In the genomic region with DNA sequence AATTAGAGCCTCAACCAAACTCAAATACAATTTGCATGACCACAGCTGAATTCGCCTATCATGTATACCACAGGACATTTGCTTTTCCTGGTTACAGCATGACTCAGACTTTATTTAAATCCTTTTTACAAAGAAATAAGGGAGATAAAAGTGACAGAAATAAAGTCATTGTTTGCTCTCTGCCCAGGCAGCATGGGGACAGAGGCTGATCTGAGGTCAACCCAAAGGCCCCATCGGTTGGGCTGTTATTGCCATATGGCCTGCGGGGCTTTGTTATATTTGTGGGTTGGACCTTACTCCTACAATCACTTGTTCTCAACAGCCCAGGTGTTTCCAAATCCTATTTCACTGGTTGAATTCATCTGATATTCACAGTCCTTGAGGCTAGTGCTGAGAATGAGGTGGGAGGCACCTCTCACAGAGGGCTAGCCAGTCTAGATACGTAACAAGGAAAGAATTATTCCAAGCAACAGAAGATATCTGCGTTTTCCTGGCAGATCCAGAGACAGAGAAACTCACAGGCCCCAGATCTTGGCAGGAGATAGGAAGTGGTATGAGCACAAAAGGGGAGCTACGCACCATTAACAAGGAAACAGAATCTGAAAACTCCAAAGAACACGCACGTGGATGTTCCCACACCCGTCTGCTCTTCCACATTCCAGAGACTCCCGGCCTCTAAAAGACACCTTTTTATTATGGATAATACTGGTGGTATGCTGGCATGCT, we compare ENCODE assay signal across 11 cellular contexts.
A peak's percentile ranks its signal among the peaks of the same experiment; 100 is the strongest.
DNase-seq lines count a peak whose midpoint lies in the region; ATAC-seq, FAIRE-seq and TF ChIP-seq lines count a peak whose summit lies in the region.
"Had no signal": no experiment of that assay in that cellular context is flagged by ENCODE, and none has a peak within 500 bp of the region (broad histone marks: within the 10 kb centered on the region; RNA-seq: fewer than 3 reads in every experiment).

No MANE protein-coding gene starts in this region.

- no peaks in the 10 kb centered on the region; the same call in 1 of the 2 replicates for H3K23me2 ChIP-seq in H1 (ENCODE audit: low read depth, low read length)

- H4K91ac ChIP-seq in H1 (replicated peaks; ENCODE audit: insufficient read length, low read length), result no peak overlapping the region
- no peak overlapping the region for H4K91ac ChIP-seq in mesenchymal stem cell (ENCODE audit: low read length)

- TF ChIP-seq POLR2A in H1 (IDR thresholded peaks at IDR 0.05; ENCODE audit: control extremely low read depth in 1 of 2, low read depth in 2 of 2, low read length in 2 of 2), result no peak
- no peak for TF ChIP-seq POLR2A in thyroid gland (IDR thresholded peaks at IDR 0.05)

- no peaks in the 10 kb centered on the region for H3K36me3 ChIP-seq in H1 (ENCODE audit: control insufficient read depth in 2 of 4, insufficient read depth in 4 of 4, low read length in 3 of 4)
- H3K36me3 ChIP-seq in mesenchymal stem cell (ENCODE audit: control insufficient read depth in 1 of 2, insufficient read depth in 2 of 2, low read depth in 1 of 2, low read length in 2 of 2), result peaks cover 0 to 11% of the 10 kb centered on the region in 2 experiments
- no peaks in the 10 kb centered on the region for H3K36me3 ChIP-seq in thyroid gland

- CTCF ChIA-PET in H1 (lab: Charles Lee; ENCODE audit: partially characterized antibody), result interaction anchor here (0.6 to 4.3 kb wide), 12 partner anchors 10 to 192 kb away, joined by 3 to 23 read pairs (median 3); no protein-coding TSS in a partner anchor

- H2BK12ac ChIP-seq in H1 (ENCODE audit: low read depth, low read length) (peak overlapping the region; percentile 2; the same call in 1 of the 2 replicates), mesenchymal stem cell (ENCODE audit: low read length in 2 of 2) (peak overlapping the region in 1 of 2 experiments; percentile 23)

- 0 out of 2 replicates have a peak overlapping the region, but pooled peaks have one; percentile 0 for H2BK5ac ChIP-seq in H1 (ENCODE audit: low read depth, low read length)
- H2BK5ac ChIP-seq in mesenchymal stem cell (ENCODE audit: low read depth, low read length, poor library complexity, severe bottlenecking), result no peak overlapping the region

- peak overlapping the region; percentile 32 for H4K5ac ChIP-seq in H1 (ENCODE audit: insufficient read length, low read depth, low read length)

- 63% methylated on average over 10 of the region's 10 CpGs; no CpG with 5 or more reads in 1 of the 2 experiments for WGBS in H1 (ENCODE audit: extremely low coverage in 1 of 2, insufficient coverage in 1 of 2, insufficient read length in 1 of 2, insufficient replicate concordance in 2 of 2, low coverage in 1 of 2, low lambda C conversion rate in 2 of 2, missing lambda C conversion rate in 1 of 2), 2 experiments
- WGBS in mesenchymal stem cell, result 84% methylated on average over 7 of the region's 10 CpGs
- 61 to 79% methylated on average over 10 of the region's 10 CpGs for WGBS in thyroid gland, 2 donors

- no peak for FAIRE-seq in H1 (lab: Jason Lieb, UNC)

- H3K14ac ChIP-seq in H1 (ENCODE audit: insufficient read length), result no peak overlapping the region
- H3K14ac ChIP-seq in mesenchymal stem cell (ENCODE audit: low read length in 2 of 2), result no peak overlapping the region

- H3K4ac ChIP-seq in H1 (replicated peaks; ENCODE audit: insufficient read length, low read depth, low read length) (no peak overlapping the region), mesenchymal stem cell (ENCODE audit: low read depth in 1 of 2, low read length in 2 of 2) (no peak overlapping the region)

- H3K4me3 ChIP-seq in H1 (ENCODE audit: extremely low read depth in 1 of 4, insufficient read depth in 2 of 4, low read depth in 3 of 4, low read length in 4 of 4) (no peak overlapping the region), mesenchymal stem cell (ENCODE audit: insufficient read depth in 1 of 2, low read depth in 1 of 2, low read length in 2 of 2) (no peak overlapping the region), thyroid gland (replicated peaks in 1 of 3) (no peak overlapping the region)

- no peak overlapping the region for H2BK120ac ChIP-seq in H1 (replicated peaks; ENCODE audit: low read depth, low read length)
- H2BK120ac ChIP-seq in mesenchymal stem cell (ENCODE audit: low read depth, low read length), result no peak overlapping the region

- ATAC-seq in GM18861 (IDR thresholded peaks at IDR 0.05; ENCODE audit: unreplicated experiment), result no peak
- no peak for ATAC-seq in GM18517 (IDR thresholded peaks at IDR 0.05; ENCODE audit: unreplicated experiment)

- no peaks in the 10 kb centered on the region for H3K79me2 ChIP-seq in H1 (ENCODE audit: control insufficient read depth in 1 of 2, insufficient read depth in 2 of 2, low read length in 2 of 2)

- H3K56ac ChIP-seq in H1 (replicated peaks; ENCODE audit: insufficient read length, low read depth, low read length), result no peak overlapping the region

- H2BK15ac ChIP-seq in H1 (ENCODE audit: low read length) (no peak overlapping the region), mesenchymal stem cell (ENCODE audit: low read depth, poor library complexity, severe bottlenecking) (no peak overlapping the region)

- H3K27me3 ChIP-seq in H1 (replicated peaks in 1 of 4; ENCODE audit: control insufficient read depth in 3 of 4, extremely low read depth in 1 of 4, insufficient read depth in 3 of 4, low read length in 3 of 4) (no peaks in the 10 kb centered on the region), mesenchymal stem cell (ENCODE audit: control insufficient read depth in 1 of 2, insufficient read depth in 1 of 2, low read length in 2 of 2) (no peaks in the 10 kb centered on the region), thyroid gland (no peaks in the 10 kb centered on the region)

- no peak overlapping the region for H2AK5ac ChIP-seq in H1 (ENCODE audit: low read depth, low read length)
- peak overlapping the region; percentile 44 for H2AK5ac ChIP-seq in mesenchymal stem cell (ENCODE audit: low read length, severe bottlenecking)

- POLR2A ChIA-PET in H1 (lab: Charles Lee; ENCODE audit: partially characterized antibody), result no interaction called here

- H3K9ac ChIP-seq in H1 (replicated peaks in 1 of 4; ENCODE audit: extremely low read depth in 1 of 4, low read depth in 3 of 4, low read length in 3 of 4) (0 out of 7 replicates have a peak overlapping the region, but pooled peaks of 1 of the 4 experiments have one; percentile 2), mesenchymal stem cell (ENCODE audit: low read length) (no peak overlapping the region)

- no peak for TF ChIP-seq RAD21 in H1 (IDR thresholded peaks at IDR 0.05 in 1 of 2, conservative IDR thresholded peaks at IDR 0.05 in 1 of 2; ENCODE audit: low read depth in 2 of 2, low read length in 2 of 2)

- H3K4me1 ChIP-seq in H1 (replicated peaks in 1 of 4; ENCODE audit: control insufficient read depth in 3 of 4, insufficient read depth in 4 of 4, low read length in 3 of 4) (peaks cover 1 to 19% (median 12%) of the 10 kb centered on the region in 4 experiments; a peak in 5 of 7 replicates), mesenchymal stem cell (ENCODE audit: control insufficient read depth, insufficient read depth, low read depth, low read length) (peaks cover 13% of the 10 kb centered on the region), thyroid gland (peaks cover 33 to 38% of the 10 kb centered on the region in 2 donors)

- H4K20me1 ChIP-seq in H1 (replicated peaks in 1 of 2; ENCODE audit: control insufficient read depth in 1 of 2, insufficient read depth in 2 of 2, low read length in 2 of 2), result no peaks in the 10 kb centered on the region

- H3K9me3 ChIP-seq in H1 (ENCODE audit: insufficient read depth in 2 of 2, low read depth in 1 of 2, low read length in 1 of 2), result no peaks in the 10 kb centered on the region
- H3K9me3 ChIP-seq in mesenchymal stem cell (ENCODE audit: control insufficient read depth, low read length), result no peaks in the 10 kb centered on the region
- H3K9me3 ChIP-seq in thyroid gland, result no peaks in the 10 kb centered on the region

- TF ChIP-seq EP300 in H1 (IDR thresholded peaks at IDR 0.05; ENCODE audit: borderline replicate concordance in 1 of 2, low read depth in 2 of 2, low read length in 2 of 2), result no peak

- peak; percentile 23 for DNase-seq in DMS79 treated with DMSO at 0.1 percent for 48 hours (lab: John Stamatoyannopoulos, UW)
- no peak for DNase-seq in DMS79 (lab: John Stamatoyannopoulos, UW)
- DNase-seq in H1 (ENCODE audit: low read depth in 1 of 2, low spot score in 2 of 2), result no peak
- no peak for DNase-seq in mesenchymal stem cell
- DNase-seq in thyroid gland, result no peak
- no peak for DNase-seq in DMS 273 treated with DMSO at 0.1 percent for 48 hours (lab: John Stamatoyannopoulos, UW)
- DNase-seq: 8988T; activated CD4-positive, alpha-beta T cell treated with anti-CD3 and anti-CD28 coated beads for 1 hour; SIG-M5 had no signal

- H4K8ac ChIP-seq in H1 (ENCODE audit: extremely low read depth, insufficient read depth, low read length), result no peak overlapping the region
- no peak overlapping the region for H4K8ac ChIP-seq in mesenchymal stem cell (ENCODE audit: low read length)

- H2AFZ ChIP-seq in H1 (ENCODE audit: low read length) (no peak overlapping the region), mesenchymal stem cell (ENCODE audit: low read depth, low read length) (no peak overlapping the region)

- H3K27ac ChIP-seq in H1 (ENCODE audit: low read depth, low read length), result no peak overlapping the region
- H3K27ac ChIP-seq in mesenchymal stem cell (ENCODE audit: low read length, poor library complexity, severe bottlenecking), result peak overlapping the region; percentile 55
- H3K27ac ChIP-seq in thyroid gland, result peak overlapping the region; percentile 29 to 89 (median 71)

- TF ChIP-seq CTCF in H1 (IDR thresholded peaks at IDR 0.05; ENCODE audit: control extremely low read depth in 1 of 3, insufficient read depth in 1 of 3, low read depth in 1 of 3, low read length in 3 of 3) (no peak), thyroid gland (IDR thresholded peaks at IDR 0.05) (no peak)

- H3K18ac ChIP-seq in H1 (ENCODE audit: extremely low read depth, low read length), result no peak overlapping the region
- H3K18ac ChIP-seq in mesenchymal stem cell (ENCODE audit: low read depth in 1 of 2, low read length in 2 of 2), result no peak overlapping the region

- intact Hi-C loops in thyroid gland (cut with DNase I), result no loop called here

- peak overlapping the region in 1 of 2 experiments; percentile 15; a peak in 1 of 4 replicates for H3K4me2 ChIP-seq in H1 (ENCODE audit: insufficient read depth in 1 of 2, low read depth in 2 of 2, low read length in 2 of 2)
- no peak overlapping the region for H3K4me2 ChIP-seq in mesenchymal stem cell (ENCODE audit: low read length, poor library complexity, severe bottlenecking)

- no peak overlapping the region for H2BK20ac ChIP-seq in H1 (ENCODE audit: low read length)

- H3K79me1 ChIP-seq in H1 (ENCODE audit: low read depth, low read length) (no peaks in the 10 kb centered on the region), mesenchymal stem cell (replicated peaks; ENCODE audit: low read length, poor library complexity, severe bottlenecking) (peaks cover 20% of the 10 kb centered on the region)

- H3K23ac ChIP-seq in H1 (ENCODE audit: insufficient read length), result no peak overlapping the region
- no peak overlapping the region for H3K23ac ChIP-seq in mesenchymal stem cell (ENCODE audit: low read length in 2 of 2)

TF ChIP-seq in H1, 55 proteins besides CTCF, POLR2A, EP300 and RAD21 (continues in another document):
- TF ChIP-seq RBBP5 (IDR thresholded peaks at IDR 0.05; ENCODE audit: borderline replicate concordance, low read depth, low read length) (no peak), BACH1 (IDR thresholded peaks at IDR 0.05; ENCODE audit: low read length) (peak; percentile 74), JUND (IDR thresholded peaks at IDR 0.05; ENCODE audit: low read length) (no peak)
